Comparison of ENCODE assay signal across 19 cellular contexts in the genomic region with DNA sequence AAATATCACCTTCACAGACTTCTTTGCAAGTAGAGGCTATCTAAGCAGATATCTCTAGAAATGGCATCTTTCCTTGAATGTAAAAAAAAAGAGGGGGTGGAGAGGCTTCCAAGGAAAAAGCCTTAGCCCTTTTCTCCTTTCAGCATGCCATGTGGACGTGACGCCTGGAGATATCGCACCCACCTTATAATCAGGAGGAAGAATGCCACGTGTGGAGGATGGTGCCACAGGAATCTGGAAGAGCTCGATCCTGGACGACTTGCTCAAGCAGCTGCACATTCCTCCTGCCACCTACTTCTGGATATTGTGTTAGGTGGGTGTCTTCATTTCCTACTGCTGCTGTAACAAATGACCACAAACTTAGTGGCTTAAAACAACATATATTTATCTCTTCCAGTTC.
A peak's percentile ranks its signal among the peaks of the same experiment; 100 is the strongest.
DNase-seq lines count a peak whose midpoint lies in the region; ATAC-seq, FAIRE-seq and TF ChIP-seq lines count a peak whose summit lies in the region.
"Had no signal": no experiment of that assay in that cellular context is flagged by ENCODE, and none has a peak within 500 bp of the region (broad histone marks: within the 10 kb centered on the region; RNA-seq: fewer than 3 reads in every experiment).

No MANE protein-coding gene starts in this region.

- TF ChIP-seq EP300 in A549 (IDR thresholded peaks at IDR 0.05): no peak
- TF ChIP-seq EP300 in H1 (IDR thresholded peaks at IDR 0.05; ENCODE audit: borderline replicate concordance in 1 of 2, low read depth in 2 of 2, low read length in 2 of 2): no peak

- H4K91ac ChIP-seq in H1 (replicated peaks; ENCODE audit: insufficient read length, low read length): no peak overlapping the region

- no peak overlapping the region for H2BK120ac ChIP-seq in H1 (replicated peaks; ENCODE audit: low read depth, low read length)

- no peak overlapping the region for H2AFZ ChIP-seq in H1 (ENCODE audit: low read length)
- no peak overlapping the region for H2AFZ ChIP-seq in osteoblast (ENCODE audit: low read length)

- H2AK5ac ChIP-seq in H1 (ENCODE audit: low read depth, low read length): no peak overlapping the region

- H2BK15ac ChIP-seq in H1 (ENCODE audit: low read length): no peak overlapping the region

- no peak overlapping the region for H3K23ac ChIP-seq in H1 (ENCODE audit: insufficient read length)

- no peak for FAIRE-seq in A549 (lab: Jason Lieb, UNC)
- FAIRE-seq in H1 (lab: Jason Lieb, UNC): no peak

- H2BK5ac ChIP-seq in H1 (ENCODE audit: low read depth, low read length): no peak overlapping the region

- H3K18ac ChIP-seq in H1 (ENCODE audit: extremely low read depth, low read length): no peak overlapping the region

- peaks cover 30% of the 10 kb centered on the region for H3K4me1 ChIP-seq in A549
- H3K4me1 ChIP-seq in H1 (replicated peaks in 1 of 4; ENCODE audit: control insufficient read depth in 3 of 4, insufficient read depth in 4 of 4, low read length in 3 of 4): peaks cover 0 to 8% (median 6%) of the 10 kb centered on the region in 4 experiments; a peak in 4 of 7 replicates
- H3K4me1 ChIP-seq in osteoblast (ENCODE audit: insufficient read depth, low read length): peaks cover 27% of the 10 kb centered on the region

- H3K36me3 ChIP-seq in H1 (ENCODE audit: control insufficient read depth in 2 of 4, insufficient read depth in 4 of 4, low read length in 3 of 4): no peaks in the 10 kb centered on the region
- H3K36me3 ChIP-seq in osteoblast (ENCODE audit: insufficient read depth, low read length): no peaks in the 10 kb centered on the region
- H3K36me3 ChIP-seq: upper lobe of right lung had no signal

- TF ChIP-seq RAD21 in A549 (conservative IDR thresholded peaks at IDR 0.05 in 1 of 2, IDR thresholded peaks at IDR 0.05 in 1 of 2) (no peak), H1 (IDR thresholded peaks at IDR 0.05 in 1 of 2, conservative IDR thresholded peaks at IDR 0.05 in 1 of 2; ENCODE audit: low read depth in 2 of 2, low read length in 2 of 2) (no peak)

- H3K9me3 ChIP-seq in A549 (no peaks in the 10 kb centered on the region), H1 (ENCODE audit: insufficient read depth in 2 of 2, low read depth in 1 of 2, low read length in 1 of 2) (no peaks in the 10 kb centered on the region), osteoblast (ENCODE audit: low read depth, low read length) (no peaks in the 10 kb centered on the region)
- H3K9me3 ChIP-seq: upper lobe of right lung had no signal

- no peaks in the 10 kb centered on the region for H3K23me2 ChIP-seq in H1 (ENCODE audit: low read depth, low read length)

- CTCF ChIA-PET in A549 (lab: Yijun Ruan, JAX): interaction anchor here (0.5 to 2.1 kb wide), 3 partner anchors 10 to 202 kb away, joined by 4 to 9 read pairs (median 4); no protein-coding TSS in a partner anchor
- CTCF ChIA-PET in H1 (lab: Charles Lee; ENCODE audit: partially characterized antibody): interaction anchor here (0.9 to 1.2 kb wide), 4 partner anchors 18 to 515 kb away, joined by 3 to 5 read pairs (median 4); no protein-coding TSS in a partner anchor

- 94% methylated on average over 6 of the region's 6 CpGs for WGBS in A549 (ENCODE audit: missing lambda C conversion rate)
- WGBS in H1 (ENCODE audit: extremely low coverage in 1 of 2, insufficient coverage in 1 of 2, insufficient read length in 1 of 2, insufficient replicate concordance in 2 of 2, low coverage in 1 of 2, low lambda C conversion rate in 2 of 2, missing lambda C conversion rate in 1 of 2), 2 experiments: 94% methylated on average over 6 of the region's 6 CpGs; no CpG with 5 or more reads in 1 of the 2 experiments

- no peak overlapping the region for H2BK12ac ChIP-seq in H1 (ENCODE audit: low read depth, low read length)

- H3K27me3 ChIP-seq in H1 (replicated peaks in 1 of 4; ENCODE audit: control insufficient read depth in 3 of 4, extremely low read depth in 1 of 4, insufficient read depth in 3 of 4, low read length in 3 of 4): no peaks in the 10 kb centered on the region
- no peaks in the 10 kb centered on the region for H3K27me3 ChIP-seq in osteoblast (ENCODE audit: insufficient read depth, low read length)
- H3K27me3 ChIP-seq: upper lobe of right lung had no signal

- H4K20me1 ChIP-seq in H1 (replicated peaks in 1 of 2; ENCODE audit: control insufficient read depth in 1 of 2, insufficient read depth in 2 of 2, low read length in 2 of 2) (no peaks in the 10 kb centered on the region), osteoblast (ENCODE audit: insufficient read depth, low read length) (no peaks in the 10 kb centered on the region)

- TF ChIP-seq CTCF in A549 (IDR thresholded peaks at IDR 0.05): no peak
- TF ChIP-seq CTCF in H1 (IDR thresholded peaks at IDR 0.05; ENCODE audit: control extremely low read depth in 1 of 3, insufficient read depth in 1 of 3, low read depth in 1 of 3, low read length in 3 of 3): no peak
- no peak for TF ChIP-seq CTCF in osteoblast (IDR thresholded peaks at IDR 0.05; ENCODE audit: extremely low read depth, low read depth, low read length)

- no peaks in the 10 kb centered on the region for H3K79me1 ChIP-seq in H1 (ENCODE audit: low read depth, low read length)

- POLR2A ChIA-PET in A549 (lab: Yijun Ruan, JAX): interaction anchor here (1.3 kb wide), 1 partner anchor 95 kb away, joined by 3 read pairs; no protein-coding TSS in a partner anchor
- POLR2A ChIA-PET in H1 (lab: Charles Lee; ENCODE audit: partially characterized antibody): no interaction called here

- H3K4me3 ChIP-seq in A549 (no peak overlapping the region), H1 (ENCODE audit: extremely low read depth in 1 of 4, insufficient read depth in 2 of 4, low read depth in 3 of 4, low read length in 4 of 4) (no peak overlapping the region), osteoblast (ENCODE audit: insufficient read depth, low read length) (no peak overlapping the region)
- H3K4me3 ChIP-seq: upper lobe of right lung had no signal

- no peak for ATAC-seq in A549
- ATAC-seq in GM19351 (IDR thresholded peaks at IDR 0.05; ENCODE audit: unreplicated experiment): no peak
- ATAC-seq in GM18867 (IDR thresholded peaks at IDR 0.05; ENCODE audit: unreplicated experiment): no peak
- ATAC-seq: left colon had no signal

- TF ChIP-seq POLR2A in A549 (IDR thresholded peaks at IDR 0.05; ENCODE audit: low read length) (no peak), H1 (IDR thresholded peaks at IDR 0.05; ENCODE audit: control extremely low read depth in 1 of 2, low read depth in 2 of 2, low read length in 2 of 2) (no peak)

- H3K4me2 ChIP-seq in A549: peak overlapping the region; percentile 60; the same call in 2 of the 3 replicates
- no peak overlapping the region for H3K4me2 ChIP-seq in H1 (ENCODE audit: insufficient read depth in 1 of 2, low read depth in 2 of 2, low read length in 2 of 2)
- no peak overlapping the region for H3K4me2 ChIP-seq in osteoblast (ENCODE audit: insufficient read depth, low read length)

- DNase-seq in A549 (ENCODE audit: low read depth in 1 of 2, low spot score in 1 of 2): no peak
- DNase-seq in RPMI7951 (ENCODE audit: low read depth): peak; percentile 82
- DNase-seq in H1 (ENCODE audit: low read depth in 1 of 2, low spot score in 2 of 2): no peak
- DNase-seq in osteoblast (ENCODE audit: insufficient read length, low spot score, missing footprints): no peak
- no peak for DNase-seq in activated T-cell treated with anti-CD3 and anti-CD28 coated beads, Interleukin-2, amount 50 U/mL, for 1 hour
- DNase-seq in activated naive CD4-positive, alpha-beta T cell treated with anti-CD3 and anti-CD28 coated beads, Interleukin-2, amount 50 U/mL, for 16 hours: no peak
- DNase-seq: activated CD8-positive, alpha-beta memory T cell treated with anti-CD3 and anti-CD28 coated beads, Interleukin-2, amount 50 U/mL, for 4 hours; activated naive CD4-positive, alpha-beta T cell; CD8-positive, alpha-beta memory T cell; DND-41; left colon; NCI-H1694; SHP77 treated with DMSO at 0.1 percent for 48 hours; stimulated activated CD4-positive, alpha-beta T cell treated with anti-CD3 and anti-CD28 coated beads, Interleukin-12 subunit alpha, Interleukin-12 subunit beta, amount 100 ng/mL, for 4 hours; stimulated activated naive CD4-positive, alpha-beta T cell; upper lobe of right lung had no signal

- H3K27ac ChIP-seq in A549: peak overlapping the region; percentile 65 to 77; a peak in 5 of 6 replicates
- H3K27ac ChIP-seq in H1 (ENCODE audit: low read depth, low read length): no peak overlapping the region
- peak overlapping the region; percentile 24 for H3K27ac ChIP-seq in osteoblast (ENCODE audit: low read depth, low read length)
- H3K27ac ChIP-seq: parathyroid adenoma, upper lobe of right lung had no signal

- H2BK20ac ChIP-seq in H1 (ENCODE audit: low read length): 0 out of 2 replicates have a peak overlapping the region, but pooled peaks have one; percentile 43

- no peaks in the 10 kb centered on the region for H3K79me2 ChIP-seq in H1 (ENCODE audit: control insufficient read depth in 1 of 2, insufficient read depth in 2 of 2, low read length in 2 of 2)
- H3K79me2 ChIP-seq in osteoblast (ENCODE audit: insufficient read depth, low read length): no peaks in the 10 kb centered on the region
- H3K79me2 ChIP-seq: parathyroid adenoma had no signal

- H3K4ac ChIP-seq in H1 (replicated peaks; ENCODE audit: insufficient read length, low read depth, low read length): no peak overlapping the region

- no peak overlapping the region for H3K9ac ChIP-seq in H1 (replicated peaks in 1 of 4; ENCODE audit: extremely low read depth in 1 of 4, low read depth in 3 of 4, low read length in 3 of 4)
- H3K9ac ChIP-seq: parathyroid adenoma had no signal

- H4K8ac ChIP-seq in H1 (ENCODE audit: extremely low read depth, insufficient read depth, low read length): no peak overlapping the region

- no peak overlapping the region for H3K14ac ChIP-seq in H1 (ENCODE audit: insufficient read length)

- H3K56ac ChIP-seq in H1 (replicated peaks; ENCODE audit: insufficient read length, low read depth, low read length): no peak overlapping the region

- H4K5ac ChIP-seq in H1 (ENCODE audit: insufficient read length, low read depth, low read length): no peak overlapping the region

TF ChIP-seq in A549, 52 proteins besides CTCF, POLR2A, EP300 and RAD21 (continues in another document):
- no peak for TF ChIP-seq HOXA7 (CRISPR knock-in tag; IDR thresholded peaks at IDR 0.05)
- no peak for TF ChIP-seq FOSL2 (IDR thresholded peaks at IDR 0.05)
- TF ChIP-seq FOSL2 (CRISPR knock-in tag; IDR thresholded peaks at IDR 0.05): no peak

TF ChIP-seq in H1, 55 proteins besides CTCF, POLR2A, EP300 and RAD21 (continues in another document):
- TF ChIP-seq NRF1 (IDR thresholded peaks at IDR 0.05; ENCODE audit: low read depth, low read length) (no peak), GTF2F1 (IDR thresholded peaks at IDR 0.05; ENCODE audit: borderline replicate concordance, low read depth, low read length) (no peak), POLR2AphosphoS5 (IDR thresholded peaks at IDR 0.05; ENCODE audit: low read depth, low read length) (no peak), HDAC2 (IDR thresholded peaks at IDR 0.05; ENCODE audit: borderline replicate concordance in 1 of 2, low read depth in 2 of 2, low read length in 2 of 2) (no peak), JUN (IDR thresholded peaks at IDR 0.05; ENCODE audit: low read depth, low read length) (no peak)
- TF ChIP-seq, protein P1, sequence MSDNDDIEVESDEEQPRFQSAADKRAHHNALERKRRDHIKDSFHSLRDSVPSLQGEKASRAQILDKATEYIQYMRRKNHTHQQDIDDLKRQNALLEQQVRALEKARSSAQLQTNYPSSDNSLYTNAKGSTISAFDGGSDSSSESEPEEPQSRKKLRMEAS (IDR thresholded peaks at IDR 0.05): no peak
